In the genomic region with DNA sequence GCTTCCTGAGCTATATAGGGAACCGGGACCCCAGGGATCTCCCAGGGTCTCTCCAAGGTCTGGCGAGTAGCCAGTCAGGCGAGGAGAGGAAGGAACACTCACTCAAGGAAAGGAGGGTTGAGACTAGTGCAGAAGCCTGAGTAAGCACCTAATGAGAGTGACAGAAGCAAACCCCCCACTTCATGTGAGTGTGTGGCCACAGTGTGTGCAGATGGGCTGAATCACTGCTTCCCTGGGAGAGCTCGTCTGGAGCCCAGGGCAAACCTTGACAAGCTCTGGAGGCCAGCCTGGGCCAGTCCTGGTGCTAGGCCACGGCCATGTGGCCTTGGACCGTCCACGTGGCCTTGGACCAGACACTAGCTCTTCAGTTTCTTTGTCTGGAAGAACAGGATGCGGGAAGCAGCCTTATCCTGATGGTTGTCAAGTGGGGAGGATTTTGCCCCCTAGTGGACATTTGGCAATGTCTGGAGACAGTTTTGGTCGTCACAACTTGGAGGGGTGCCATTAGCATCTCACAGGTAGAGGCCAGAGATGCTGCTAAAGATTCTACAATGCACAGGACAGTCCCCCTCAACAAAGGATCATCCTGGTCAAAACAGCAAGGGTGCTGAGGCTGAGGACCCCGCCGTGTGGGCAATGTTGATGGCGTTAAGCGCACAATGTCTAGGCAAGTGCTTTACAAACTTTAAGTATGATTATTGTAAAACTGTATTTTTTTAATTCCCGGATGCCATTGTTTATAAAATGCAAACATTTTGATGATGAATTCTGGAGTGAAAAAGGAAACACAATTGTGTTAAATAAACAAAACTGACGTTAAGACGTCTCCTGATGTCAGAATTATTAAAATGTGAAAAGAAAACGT, we compare ENCODE assay signal across 1 cellular context.
TF ChIP-seq lines count a peak whose summit lies in the region.

No MANE protein-coding gene starts in this region.

TF ChIP-seq in HepG2, 621 proteins besides CTCF, POLR2A, EP300 and RAD21 (continued from another document):
- TF ChIP-seq ATM (IDR thresholded peaks at IDR 0.05; ENCODE audit: borderline replicate concordance) = no peak
- TF ChIP-seq YEATS2 (CRISPR knock-in tag; IDR thresholded peaks at IDR 0.05; ENCODE audit: borderline replicate concordance) = peak; percentile 79; the same call in 1 of the 2 replicates
- TF ChIP-seq, protein P1, sequence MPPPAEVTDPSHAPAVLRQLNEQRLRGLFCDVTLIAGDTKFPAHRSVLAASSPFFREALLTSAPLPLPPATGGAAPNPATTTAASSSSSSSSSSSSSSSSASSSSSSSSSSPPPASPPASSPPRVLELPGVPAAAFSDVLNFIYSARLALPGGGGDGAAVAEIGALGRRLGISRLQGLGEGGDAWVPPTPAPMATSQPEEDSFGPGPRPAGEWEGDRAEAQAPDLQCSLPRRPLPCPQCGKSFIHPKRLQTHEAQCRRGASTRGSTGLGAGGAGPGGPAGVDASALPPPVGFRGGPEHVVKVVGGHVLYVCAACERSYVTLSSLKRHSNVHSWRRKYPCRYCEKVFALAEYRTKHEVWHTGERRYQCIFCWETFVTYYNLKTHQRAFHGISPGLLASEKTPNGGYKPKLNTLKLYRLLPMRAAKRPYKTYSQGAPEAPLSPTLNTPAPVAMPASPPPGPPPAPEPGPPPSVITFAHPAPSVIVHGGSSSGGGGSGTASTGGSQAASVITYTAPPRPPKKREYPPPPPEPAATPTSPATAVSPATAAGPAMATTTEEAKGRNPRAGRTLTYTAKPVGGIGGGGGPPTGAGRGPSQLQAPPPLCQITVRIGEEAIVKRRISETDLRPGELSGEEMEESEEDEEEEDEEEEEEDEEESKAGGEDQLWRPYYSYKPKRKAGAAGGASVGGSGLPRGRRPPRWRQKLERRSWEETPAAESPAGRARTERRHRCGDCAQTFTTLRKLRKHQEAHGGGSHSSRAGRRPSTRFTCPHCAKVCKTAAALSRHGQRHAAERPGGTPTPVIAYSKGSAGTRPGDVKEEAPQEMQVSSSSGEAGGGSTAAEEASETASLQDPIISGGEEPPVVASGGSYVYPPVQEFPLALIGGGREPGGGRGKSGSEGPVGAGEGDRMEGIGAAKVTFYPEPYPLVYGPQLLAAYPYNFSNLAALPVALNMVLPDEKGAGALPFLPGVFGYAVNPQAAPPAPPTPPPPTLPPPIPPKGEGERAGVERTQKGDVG (CRISPR knock-in tag; IDR thresholded peaks at IDR 0.05; ENCODE audit: borderline replicate concordance) = peak; percentile 86; the same call in 1 of the 2 replicates
- no peak for TF ChIP-seq MTA3 (CRISPR knock-in tag; IDR thresholded peaks at IDR 0.05)
- no peak for TF ChIP-seq ZSCAN25 (CRISPR knock-in tag; IDR thresholded peaks at IDR 0.05)
- peak; percentile 93 for TF ChIP-seq SALL1 (CRISPR knock-in tag; IDR thresholded peaks at IDR 0.05)
- TF ChIP-seq, protein P2, sequence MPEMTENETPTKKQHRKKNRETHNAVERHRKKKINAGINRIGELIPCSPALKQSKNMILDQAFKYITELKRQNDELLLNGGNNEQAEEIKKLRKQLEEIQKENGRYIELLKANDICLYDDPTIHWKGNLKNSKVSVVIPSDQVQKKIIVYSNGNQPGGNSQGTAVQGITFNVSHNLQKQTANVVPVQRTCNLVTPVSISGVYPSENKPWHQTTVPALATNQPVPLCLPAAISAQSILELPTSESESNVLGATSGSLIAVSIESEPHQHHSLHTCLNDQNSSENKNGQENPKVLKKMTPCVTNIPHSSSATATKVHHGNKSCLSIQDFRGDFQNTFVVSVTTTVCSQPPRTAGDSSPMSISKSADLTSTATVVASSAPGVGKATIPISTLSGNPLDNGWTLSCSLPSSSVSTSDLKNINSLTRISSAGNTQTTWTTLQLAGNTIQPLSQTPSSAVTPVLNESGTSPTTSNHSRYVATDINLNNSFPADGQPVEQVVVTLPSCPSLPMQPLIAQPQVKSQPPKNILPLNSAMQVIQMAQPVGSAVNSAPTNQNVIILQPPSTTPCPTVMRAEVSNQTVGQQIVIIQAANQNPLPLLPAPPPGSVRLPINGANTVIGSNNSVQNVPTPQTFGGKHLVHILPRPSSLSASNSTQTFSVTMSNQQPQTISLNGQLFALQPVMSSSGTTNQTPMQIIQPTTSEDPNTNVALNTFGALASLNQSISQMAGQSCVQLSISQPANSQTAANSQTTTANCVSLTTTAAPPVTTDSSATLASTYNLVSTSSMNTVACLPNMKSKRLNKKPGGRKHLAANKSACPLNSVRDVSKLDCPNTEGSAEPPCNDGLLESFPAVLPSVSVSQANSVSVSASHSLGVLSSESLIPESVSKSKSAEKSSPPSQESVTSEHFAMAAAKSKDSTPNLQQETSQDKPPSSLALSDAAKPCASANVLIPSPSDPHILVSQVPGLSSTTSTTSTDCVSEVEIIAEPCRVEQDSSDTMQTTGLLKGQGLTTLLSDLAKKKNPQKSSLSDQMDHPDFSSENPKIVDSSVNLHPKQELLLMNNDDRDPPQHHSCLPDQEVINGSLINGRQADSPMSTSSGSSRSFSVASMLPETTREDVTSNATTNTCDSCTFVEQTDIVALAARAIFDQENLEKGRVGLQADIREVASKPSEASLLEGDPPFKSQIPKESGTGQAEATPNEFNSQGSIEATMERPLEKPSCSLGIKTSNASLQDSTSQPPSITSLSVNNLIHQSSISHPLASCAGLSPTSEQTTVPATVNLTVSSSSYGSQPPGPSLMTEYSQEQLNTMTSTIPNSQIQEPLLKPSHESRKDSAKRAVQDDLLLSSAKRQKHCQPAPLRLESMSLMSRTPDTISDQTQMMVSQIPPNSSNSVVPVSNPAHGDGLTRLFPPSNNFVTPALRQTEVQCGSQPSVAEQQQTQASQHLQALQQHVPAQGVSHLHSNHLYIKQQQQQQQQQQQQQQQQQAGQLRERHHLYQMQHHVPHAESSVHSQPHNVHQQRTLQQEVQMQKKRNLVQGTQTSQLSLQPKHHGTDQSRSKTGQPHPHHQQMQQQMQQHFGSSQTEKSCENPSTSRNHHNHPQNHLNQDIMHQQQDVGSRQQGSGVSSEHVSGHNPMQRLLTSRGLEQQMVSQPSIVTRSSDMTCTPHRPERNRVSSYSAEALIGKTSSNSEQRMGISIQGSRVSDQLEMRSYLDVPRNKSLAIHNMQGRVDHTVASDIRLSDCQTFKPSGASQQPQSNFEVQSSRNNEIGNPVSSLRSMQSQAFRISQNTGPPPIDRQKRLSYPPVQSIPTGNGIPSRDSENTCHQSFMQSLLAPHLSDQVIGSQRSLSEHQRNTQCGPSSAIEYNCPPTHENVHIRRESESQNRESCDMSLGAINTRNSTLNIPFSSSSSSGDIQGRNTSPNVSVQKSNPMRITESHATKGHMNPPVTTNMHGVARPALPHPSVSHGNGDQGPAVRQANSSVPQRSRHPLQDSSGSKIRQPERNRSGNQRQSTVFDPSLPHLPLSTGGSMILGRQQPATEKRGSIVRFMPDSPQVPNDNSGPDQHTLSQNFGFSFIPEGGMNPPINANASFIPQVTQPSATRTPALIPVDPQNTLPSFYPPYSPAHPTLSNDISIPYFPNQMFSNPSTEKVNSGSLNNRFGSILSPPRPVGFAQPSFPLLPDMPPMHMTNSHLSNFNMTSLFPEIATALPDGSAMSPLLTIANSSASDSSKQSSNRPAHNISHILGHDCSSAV (CRISPR knock-in tag; IDR thresholded peaks at IDR 0.05; ENCODE audit: borderline replicate concordance) = no peak
- TF ChIP-seq, protein P3, sequence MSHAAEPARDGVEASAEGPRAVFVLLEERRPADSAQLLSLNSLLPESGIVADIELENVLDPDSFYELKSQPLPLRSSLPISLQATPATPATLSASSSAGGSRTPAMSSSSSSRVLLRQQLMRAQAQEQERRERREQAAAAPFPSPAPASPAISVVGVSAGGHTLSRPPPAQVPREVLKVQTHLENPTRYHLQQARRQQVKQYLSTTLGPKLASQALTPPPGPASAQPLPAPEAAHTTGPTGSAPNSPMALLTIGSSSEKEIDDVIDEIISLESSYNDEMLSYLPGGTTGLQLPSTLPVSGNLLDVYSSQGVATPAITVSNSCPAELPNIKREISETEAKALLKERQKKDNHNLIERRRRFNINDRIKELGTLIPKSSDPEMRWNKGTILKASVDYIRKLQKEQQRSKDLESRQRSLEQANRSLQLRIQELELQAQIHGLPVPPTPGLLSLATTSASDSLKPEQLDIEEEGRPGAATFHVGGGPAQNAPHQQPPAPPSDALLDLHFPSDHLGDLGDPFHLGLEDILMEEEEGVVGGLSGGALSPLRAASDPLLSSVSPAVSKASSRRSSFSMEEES (CRISPR knock-in tag; IDR thresholded peaks at IDR 0.05) = peak; percentile 78
- TF ChIP-seq, protein P4, sequence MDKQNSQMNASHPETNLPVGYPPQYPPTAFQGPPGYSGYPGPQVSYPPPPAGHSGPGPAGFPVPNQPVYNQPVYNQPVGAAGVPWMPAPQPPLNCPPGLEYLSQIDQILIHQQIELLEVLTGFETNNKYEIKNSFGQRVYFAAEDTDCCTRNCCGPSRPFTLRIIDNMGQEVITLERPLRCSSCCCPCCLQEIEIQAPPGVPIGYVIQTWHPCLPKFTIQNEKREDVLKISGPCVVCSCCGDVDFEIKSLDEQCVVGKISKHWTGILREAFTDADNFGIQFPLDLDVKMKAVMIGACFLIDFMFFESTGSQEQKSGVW (CRISPR knock-in tag; IDR thresholded peaks at IDR 0.05; ENCODE audit: borderline replicate concordance) = no peak
- TF ChIP-seq TAF1 (CRISPR knock-in tag; IDR thresholded peaks at IDR 0.05) = peak; percentile 34; the same call in 1 of the 2 replicates
- TF ChIP-seq, protein P5, sequence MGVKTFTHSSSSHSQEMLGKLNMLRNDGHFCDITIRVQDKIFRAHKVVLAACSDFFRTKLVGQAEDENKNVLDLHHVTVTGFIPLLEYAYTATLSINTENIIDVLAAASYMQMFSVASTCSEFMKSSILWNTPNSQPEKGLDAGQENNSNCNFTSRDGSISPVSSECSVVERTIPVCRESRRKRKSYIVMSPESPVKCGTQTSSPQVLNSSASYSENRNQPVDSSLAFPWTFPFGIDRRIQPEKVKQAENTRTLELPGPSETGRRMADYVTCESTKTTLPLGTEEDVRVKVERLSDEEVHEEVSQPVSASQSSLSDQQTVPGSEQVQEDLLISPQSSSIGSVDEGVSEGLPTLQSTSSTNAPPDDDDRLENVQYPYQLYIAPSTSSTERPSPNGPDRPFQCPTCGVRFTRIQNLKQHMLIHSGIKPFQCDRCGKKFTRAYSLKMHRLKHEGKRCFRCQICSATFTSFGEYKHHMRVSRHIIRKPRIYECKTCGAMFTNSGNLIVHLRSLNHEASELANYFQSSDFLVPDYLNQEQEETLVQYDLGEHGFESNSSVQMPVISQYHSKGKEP (CRISPR knock-in tag; IDR thresholded peaks at IDR 0.05) = no peak
- TF ChIP-seq ZBTB20 (CRISPR knock-in tag; IDR thresholded peaks at IDR 0.05; ENCODE audit: borderline replicate concordance, low read depth) = peak; percentile 39; the same call in 1 of the 2 replicates
